ENCODE assay signal across 8 cellular contexts in genomic region chr19:35702223-35703012, GRCh38. TPM values are rescaled to one million over a fixed set of nuclear protein-coding genes. Genes with fewer than 3 reads are reported as not detected.
A peak's percentile ranks its signal among the peaks of the same experiment; 100 is the strongest.
DNase-seq lines count a peak whose midpoint lies in the region; ATAC-seq and TF ChIP-seq lines count a peak whose summit lies in the region.

No MANE protein-coding gene starts in this region.

- no peaks in the 10 kb centered on the region for H3K36me3 Mint-ChIP-seq in T-helper 17 cell (ENCODE audit: low read depth)

- peak; percentile 93 for ATAC-seq in HG02870 (IDR thresholded peaks at IDR 0.05; ENCODE audit: unreplicated experiment)
- peak; percentile 100 for ATAC-seq in T-helper 17 cell

- H3K9me3 ChIP-seq in T-helper 17 cell (ENCODE audit: control insufficient read depth, low read length, poor library complexity, severe bottlenecking) (no peaks in the 10 kb centered on the region), ascending aorta (no peaks in the 10 kb centered on the region)

- H3K4me1 ChIP-seq in ascending aorta (peaks cover 2 to 3% of the 10 kb centered on the region in 2 donors), rectal smooth muscle tissue (ENCODE audit: control insufficient read depth, insufficient read depth, low read length) (no peaks in the 10 kb centered on the region)

- H3K9ac ChIP-seq in rectal smooth muscle tissue (ENCODE audit: low read length): peak overlapping the region; percentile 86

- intact Hi-C loops in ascending aorta (cut with DNase I): loop anchor here (1.0 to 5.0 kb wide), 5 partner anchors 15 to 75 kb away; partner anchors contain the start of genes ARHGAP33 and PROSER3

- DNase-seq in GM13977 (ENCODE audit: low spot score): peak; percentile 94
- DNase-seq in NCI-H146 treated with DMSO at 0.1 percent for 48 hours (lab: John Stamatoyannopoulos, UW; ENCODE audit: unreplicated experiment): peak; percentile 98
- peak; percentile 83 to 89 (median 83) for DNase-seq in T-helper 17 cell
- peak; percentile 94 to 98 for DNase-seq in ascending aorta (ENCODE audit: low spot score in 2 of 2)
- peak; percentile 99 for DNase-seq in hepatic stellate cell (ENCODE audit: low spot score)
- no peak for DNase-seq in cortex of kidney (lab: John Stamatoyannopoulos, UW)

- TF ChIP-seq CTCF in GM13977 (IDR thresholded peaks at IDR 0.05; ENCODE audit: extremely low read depth, insufficient read depth, missing control alignments): no peak
- no peak for TF ChIP-seq CTCF in ascending aorta (IDR thresholded peaks at IDR 0.05)

- peaks cover 6% of the 10 kb centered on the region for H3K4me1 Mint-ChIP-seq in T-helper 17 cell

- H3K4me3 ChIP-seq in ascending aorta (peak overlapping the region; percentile 64 to 65), rectal smooth muscle tissue (ENCODE audit: low read length) (peak overlapping the region; percentile 88)

- peak overlapping the region; percentile 97 for H3K4me3 Mint-ChIP-seq in T-helper 17 cell

- H3K27ac ChIP-seq in ascending aorta (no peak overlapping the region), rectal smooth muscle tissue (ENCODE audit: low read depth, low read length) (no peak overlapping the region)

- in situ Hi-C loops in GM13977 (cut with MboI; ENCODE audit: low pct_unique_long_range_greater_than_20kb, low sequenced_read_pairs, unreplicated experiment): no loop called here

- H3K27ac Mint-ChIP-seq in T-helper 17 cell: peak overlapping the region; percentile 95

- H3K36me3 ChIP-seq in ascending aorta (no peaks in the 10 kb centered on the region), rectal smooth muscle tissue (ENCODE audit: control insufficient read depth, insufficient read depth, low read length) (no peaks in the 10 kb centered on the region)

- H3K27me3 ChIP-seq in ascending aorta: no peaks in the 10 kb centered on the region
- peaks cover 3% of the 10 kb centered on the region for H3K27me3 ChIP-seq in rectal smooth muscle tissue (ENCODE audit: control insufficient read depth, insufficient read depth, low read length)

- H3K27me3 Mint-ChIP-seq in T-helper 17 cell: peaks cover 6% of the 10 kb centered on the region

RNA-seq across cellular contexts. Expression of gene ZBTB32, which starts 1.9 kb away (rescaled TPM):
- total RNA-seq in T-helper 17 cell: 1 to 10 TPM; 3.4 to 5.0 TPM
- not detected for total RNA-seq in ascending aorta

RNA-seq across cellular contexts. Expression of gene KMT2B, which starts 15.4 kb away (rescaled TPM):
- total RNA-seq in T-helper 17 cell: 10 to 100 TPM; 74.0 to 76.1 TPM
- total RNA-seq in ascending aorta: 25.5 TPM

RNA-seq across cellular contexts. Expression of gene UPK1A, which starts 36.1 kb away (rescaled TPM):
- total RNA-seq in T-helper 17 cell (under 1 TPM in 1 of 2 donors, not detected in 1; 0.44 TPM), ascending aorta (not detected)

RNA-seq across cellular contexts. Expression of gene IGFLR1, which starts 39.8 kb away (rescaled TPM):
- total RNA-seq in T-helper 17 cell (10 to 100 TPM; 48.1 to 59.0 TPM), ascending aorta (not detected)

RNA-seq across cellular contexts. Expression of gene U2AF1L4, which starts 42.8 kb away (rescaled TPM):
- total RNA-seq in T-helper 17 cell: 10 to 100 TPM; 48.1 to 68.2 TPM
- total RNA-seq in ascending aorta: not detected
